Comparison of ENCODE assay signal across 2 cellular contexts in genomic region chr15:66844041-66844746, GRCh38.
TF ChIP-seq lines count a peak whose summit lies in the region.

No MANE protein-coding gene starts in this region.

TF ChIP-seq in SK-N-SH, 30 proteins besides CTCF, POLR2A, EP300 and RAD21 (continued from another document):
- TF ChIP-seq POLR2AphosphoS5 (IDR thresholded peaks at IDR 0.05; ENCODE audit: low read depth, low read length), result no peak
- no peak for TF ChIP-seq RXRA (IDR thresholded peaks at IDR 0.05; ENCODE audit: borderline replicate concordance, low read depth)
- no peak for TF ChIP-seq ELF1 (IDR thresholded peaks at IDR 0.05)
- TF ChIP-seq EZH2phosphoT487 (IDR thresholded peaks at IDR 0.05; ENCODE audit: borderline replicate concordance, low read depth), result no peak
- TF ChIP-seq REST (IDR thresholded peaks at IDR 0.05; ENCODE audit: low read depth, low read length), result peak; percentile 76; the same call in 1 of the 2 replicates

TF ChIP-seq in SK-N-SH treated with all-trans-retinoic acid at 6 μM for 48 hours, 23 proteins besides CTCF, POLR2A, EP300 and RAD21 (continued from another document):
- TF ChIP-seq TSHZ2 (CRISPR knock-in tag; IDR thresholded peaks at IDR 0.05) (no peak), PPARA (CRISPR knock-in tag; IDR thresholded peaks at IDR 0.05; ENCODE audit: borderline replicate concordance) (no peak), RARB (CRISPR knock-in tag; IDR thresholded peaks at IDR 0.05) (no peak), POU6F1 (CRISPR knock-in tag; IDR thresholded peaks at IDR 0.05; ENCODE audit: borderline replicate concordance, low read depth) (no peak), ARNTL (CRISPR knock-in tag; IDR thresholded peaks at IDR 0.05; ENCODE audit: borderline replicate concordance, low read depth) (no peak), OSR1 (CRISPR knock-in tag; IDR thresholded peaks at IDR 0.05) (no peak), ZNF565 (CRISPR knock-in tag; conservative IDR thresholded peaks at IDR 0.05; ENCODE audit: low read depth) (no peak), ZFP3 (CRISPR knock-in tag; IDR thresholded peaks at IDR 0.05) (no peak), TCF4 (CRISPR knock-in tag; IDR thresholded peaks at IDR 0.05; ENCODE audit: borderline replicate concordance) (no peak), ESRRG (CRISPR knock-in tag; IDR thresholded peaks at IDR 0.05) (no peak), CSDC2 (CRISPR knock-in tag; IDR thresholded peaks at IDR 0.05) (no peak), ZNF8 (CRISPR knock-in tag; IDR thresholded peaks at IDR 0.05) (no peak), ZC3H10 (CRISPR knock-in tag; IDR thresholded peaks at IDR 0.05) (no peak), ZNF70 (CRISPR knock-in tag; IDR thresholded peaks at IDR 0.05) (no peak)
